9 cellular contexts compared by ENCODE assay signal in genomic region chr5:140106101-140106500, GRCh38. TPM values are rescaled to one million over a fixed set of nuclear protein-coding genes. Genes with fewer than 3 reads are reported as not detected.
DNase-seq lines count a peak whose midpoint lies in the region; ATAC-seq, FAIRE-seq and TF ChIP-seq lines count a peak whose summit lies in the region.
"Had no signal": no experiment of that assay in that cellular context is flagged by ENCODE, and none has a peak within 500 bp of the region (broad histone marks: within the 10 kb centered on the region; RNA-seq: fewer than 3 reads in every experiment).

No MANE protein-coding gene starts in this region.

- 71 to 75% methylated on average over 5 of the region's 5 CpGs for WGBS in transverse colon (ENCODE audit: low coverage in 1 of 2), 2 donors

- H3K4me1 ChIP-seq in kidney (ENCODE audit: control insufficient read depth in 1 of 2, insufficient read depth in 1 of 2, low read depth in 1 of 2, low read length in 2 of 2) (peaks cover 9 to 16% of the 10 kb centered on the region in 2 donors), transverse colon (peaks cover 5 to 24% (median 21%) of the 10 kb centered on the region in 4 donors)

- TF ChIP-seq CTCF in kidney (IDR thresholded peaks at IDR 0.05; ENCODE audit: borderline replicate concordance, extremely low read depth, insufficient read depth) (no peak), transverse colon (IDR thresholded peaks at IDR 0.05) (no peak), D721Med (IDR thresholded peaks at IDR 0.05; ENCODE audit: insufficient read depth, missing control alignments) (no peak)

- H3K9me3 ChIP-seq in T-helper 17 cell (ENCODE audit: control insufficient read depth, low read length, poor library complexity, severe bottlenecking), result no peaks in the 10 kb centered on the region
- no peaks in the 10 kb centered on the region for H3K9me3 ChIP-seq in kidney (ENCODE audit: control insufficient read depth in 1 of 2, low read length in 2 of 2)
- H3K9me3 ChIP-seq in transverse colon, result no peaks in the 10 kb centered on the region

- intact Hi-C loops in kidney (cut with DNase I) (no loop called here), transverse colon (cut with DNase I; ENCODE audit: low total_unique reads) (loop anchor here (5.0 kb wide), 1 partner anchor 36 kb away; no protein-coding TSS in a partner anchor)

- H3K27ac ChIP-seq in kidney (ENCODE audit: low read depth in 2 of 2, low read length in 2 of 2) (peak overlapping the region; percentile 1 to 100), transverse colon (peak overlapping the region in 3 of 4 donors; percentile 96 to 97 (median 97))

- H3K36me3 ChIP-seq in kidney (ENCODE audit: control insufficient read depth in 1 of 2, insufficient read depth in 2 of 2, low read length in 2 of 2) (no peaks in the 10 kb centered on the region), transverse colon (no peaks in the 10 kb centered on the region)

- H3K27me3 ChIP-seq in transverse colon, result peaks cover 5% of the 10 kb centered on the region

- in situ Hi-C loops in transverse colon (cut with MboI; ENCODE audit: low pct_ligation_motif_present in 1 of 4, low pct_unique_long_range_greater_than_20kb in 1 of 4, low sequenced_read_pairs in 3 of 4), result no loop called here

- H3K4me3 Mint-ChIP-seq in activated T-cell treated with anti-CD3 and anti-CD28 coated beads, Interleukin-2, amount 50 U/mL, for 72 hours, result peak overlapping the region in 1 of 2 donors; percentile 97
- peak overlapping the region; percentile 15 for H3K4me3 Mint-ChIP-seq in T-helper 17 cell

- FAIRE-seq in kidney (lab: Jason Lieb, UNC), result peak; percentile 13
- no peak for FAIRE-seq in D721Med (lab: Jason Lieb, UNC)

- ATAC-seq in activated T-cell treated with anti-CD3 and anti-CD28 coated beads, Interleukin-2, amount 50 U/mL, for 72 hours (replicated peaks in 1 of 2), result no peak
- no peak for ATAC-seq in T-helper 17 cell
- ATAC-seq in HG02759 (IDR thresholded peaks at IDR 0.05; ENCODE audit: unreplicated experiment), result no peak
- ATAC-seq: esophagus mucosa had no signal

- no peaks in the 10 kb centered on the region for H3K9me3 Mint-ChIP-seq in activated T-cell treated with anti-CD3 and anti-CD28 coated beads, Interleukin-2, amount 50 U/mL, for 72 hours

- H3K4me1 Mint-ChIP-seq in activated T-cell treated with anti-CD3 and anti-CD28 coated beads, Interleukin-2, amount 50 U/mL, for 72 hours (ENCODE audit: low read depth), result peaks cover 33% of the 10 kb centered on the region
- H3K4me1 Mint-ChIP-seq in T-helper 17 cell, result peaks cover 20% of the 10 kb centered on the region

- no peaks in the 10 kb centered on the region for H3K36me3 Mint-ChIP-seq in activated T-cell treated with anti-CD3 and anti-CD28 coated beads, Interleukin-2, amount 50 U/mL, for 72 hours (ENCODE audit: insufficient read depth in 2 of 2)
- no peaks in the 10 kb centered on the region for H3K36me3 Mint-ChIP-seq in T-helper 17 cell (ENCODE audit: low read depth)

- TF ChIP-seq POLR2A in transverse colon (IDR thresholded peaks at IDR 0.05), result no peak

- H3K27me3 Mint-ChIP-seq in activated T-cell treated with anti-CD3 and anti-CD28 coated beads, Interleukin-2, amount 50 U/mL, for 72 hours (ENCODE audit: low read depth), result peaks cover 6% of the 10 kb centered on the region
- no peaks in the 10 kb centered on the region for H3K27me3 Mint-ChIP-seq in T-helper 17 cell

- H3K9ac ChIP-seq in kidney (ENCODE audit: low read length in 2 of 2), result peak overlapping the region in 1 of 2 donors; percentile 98

- DNase-seq in activated T-cell treated with anti-CD3 and anti-CD28 coated beads, Interleukin-2, amount 50 U/mL, for 72 hours, result no peak
- DNase-seq in activated T-cell treated with anti-CD3 and anti-CD28 coated beads for 4 hours (no peak), T-helper 17 cell (no peak), kidney (no peak), transverse colon (no peak), inferior parietal cortex (ENCODE audit: extremely low spot score) (no peak), D721Med (ENCODE audit: insufficient read length, low spot score) (no peak)

- peak overlapping the region; percentile 90 for H3K27ac Mint-ChIP-seq in activated T-cell treated with anti-CD3 and anti-CD28 coated beads, Interleukin-2, amount 50 U/mL, for 72 hours
- peak overlapping the region; percentile 96 for H3K27ac Mint-ChIP-seq in T-helper 17 cell

- H3K4me3 ChIP-seq in kidney (ENCODE audit: low read length in 2 of 2), result no peak overlapping the region
- H3K4me3 ChIP-seq in transverse colon, result no peak overlapping the region

- no peak for TF ChIP-seq EP300 in transverse colon (IDR thresholded peaks at IDR 0.05; ENCODE audit: low read depth)

RNA-seq across cellular contexts. Expression of gene PURA, which starts 7.8 kb away (rescaled TPM):
- total RNA-seq in activated T-cell treated with anti-CD3 and anti-CD28 coated beads, Interleukin-2, amount 50 U/mL, for 72 hours, result 10 to 100 TPM; 11.9 to 14.2 TPM
- total RNA-seq in T-helper 17 cell (10 to 100 TPM in 1 of 2 donors, 1 to 10 TPM in 1; 9.0 to 10.3 TPM), kidney (31.6 TPM), transverse colon (10 to 100 TPM in 3 of 4 donors, 1 to 10 TPM in 1; 7.4 to 34.6 (median 18.8) TPM)
- 4.7 TPM for polyA plus RNA-seq in kidney (ENCODE audit: insufficient read depth, low read depth, low replicate concordance)

RNA-seq across cellular contexts. Expression of gene IGIP, which starts 19.6 kb away (rescaled TPM):
- total RNA-seq in activated T-cell treated with anti-CD3 and anti-CD28 coated beads, Interleukin-2, amount 50 U/mL, for 72 hours, result 1 to 10 TPM; 5.5 to 6.5 TPM
- 1 to 10 TPM; 3.2 to 3.7 TPM for total RNA-seq in T-helper 17 cell
- total RNA-seq in kidney, result 15.5 TPM
- 13.2 TPM for polyA plus RNA-seq in kidney (ENCODE audit: insufficient read depth, low read depth, low replicate concordance)
- 10 to 100 TPM; 12.8 to 22.4 (median 20.5) TPM for total RNA-seq in transverse colon
